ENCODE assay signal across 8 cellular contexts in the genomic region with DNA sequence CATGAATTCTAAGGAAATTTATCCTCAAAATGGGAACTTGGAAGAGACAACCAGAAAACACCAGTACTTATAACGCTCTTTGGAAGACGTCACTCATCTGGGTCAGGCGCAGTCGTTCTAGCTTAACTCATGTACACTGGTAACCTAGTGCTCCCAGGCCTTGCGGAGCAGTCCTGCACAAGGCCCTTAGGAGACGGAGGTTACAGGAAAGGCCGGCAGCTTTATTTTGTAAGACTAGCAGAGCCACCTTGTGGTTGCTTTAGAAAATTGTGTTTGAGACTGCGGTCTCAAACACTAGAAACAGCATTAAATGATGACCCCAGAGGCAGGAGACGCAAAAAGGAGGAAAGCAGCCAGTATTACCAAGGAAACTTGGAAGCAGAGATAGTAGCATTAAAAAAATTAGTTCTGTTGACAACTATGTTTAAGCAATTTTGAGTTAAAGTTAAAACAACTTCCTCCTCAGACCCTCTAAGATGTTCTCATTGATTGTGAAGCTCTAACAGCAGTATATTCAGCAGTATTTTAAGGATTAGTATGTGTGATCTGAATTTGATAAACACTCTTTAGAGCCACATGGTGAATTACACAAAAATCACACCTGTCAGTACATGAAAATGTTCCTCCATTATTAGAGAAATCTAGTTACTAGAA.
DNase-seq lines count a peak whose midpoint lies in the region; ATAC-seq and TF ChIP-seq lines count a peak whose summit lies in the region.

No MANE protein-coding gene starts in this region.

- H4K20me1 ChIP-seq in BLaER1 treated with 17β-estradiol and CSF1 and Interleukin-3, amounts not matched to agents 10 nM and 100 nM = no peaks in the 10 kb centered on the region

- H3K4me1 Mint-ChIP-seq in WTC11 = peaks cover 14% of the 10 kb centered on the region
- H3K4me1 Mint-ChIP-seq in CD8-positive, alpha-beta T cell (ENCODE audit: low read depth) = peaks cover 9% of the 10 kb centered on the region

- H3K9me3 Mint-ChIP-seq in WTC11 = peaks cover 9% of the 10 kb centered on the region
- H3K9me3 Mint-ChIP-seq in CD8-positive, alpha-beta T cell = peaks cover 2% of the 10 kb centered on the region

- peak overlapping the region in 7 of 11 experiments; percentile 6 to 37 (median 27); a peak in 7 of 22 replicates for H3K9ac ChIP-seq in BLaER1 treated with 17β-estradiol and CSF1 and Interleukin-3, amounts not matched to agents 10 nM and 100 nM

- peak overlapping the region in 9 of 11 experiments; percentile 9 to 64 (median 42); a peak in 10 of 22 replicates for H3K27ac ChIP-seq in BLaER1 treated with 17β-estradiol and CSF1 and Interleukin-3, amounts not matched to agents 10 nM and 100 nM
- no peak overlapping the region for H3K27ac ChIP-seq in cardiac muscle cell
- H3K27ac ChIP-seq in CD8-positive, alpha-beta T cell (ENCODE audit: low read depth, low read length) = no peak overlapping the region

- H3K27me3 Mint-ChIP-seq in WTC11 (ENCODE audit: low read depth) = no peaks in the 10 kb centered on the region
- peaks cover 29% of the 10 kb centered on the region for H3K27me3 Mint-ChIP-seq in CD8-positive, alpha-beta T cell (ENCODE audit: low read depth)

- no peaks in the 10 kb centered on the region for H3K36me3 ChIP-seq in BLaER1 treated with 17β-estradiol and CSF1 and Interleukin-3, amounts not matched to agents 10 nM and 100 nM
- H3K36me3 ChIP-seq in cardiac muscle cell = no peaks in the 10 kb centered on the region
- no peaks in the 10 kb centered on the region for H3K36me3 ChIP-seq in CD8-positive, alpha-beta T cell (ENCODE audit: insufficient read depth, low read length)

- no peaks in the 10 kb centered on the region; the same call in 1 of the 2 replicates for H3K36me3 Mint-ChIP-seq in WTC11
- H3K36me3 Mint-ChIP-seq in CD8-positive, alpha-beta T cell = no peaks in the 10 kb centered on the region

- peak; percentile 3 for DNase-seq in GM19240 (ENCODE audit: insufficient read length, low spot score)
- peak; percentile 76 for DNase-seq in NCI-H2227 (lab: John Stamatoyannopoulos, UW; ENCODE audit: unreplicated experiment)
- peak; percentile 62 for DNase-seq in WTC11 (ENCODE audit: low spot score)
- DNase-seq in cardiac muscle cell (ENCODE audit: low read depth in 1 of 2, low spot score in 1 of 2) = peak; percentile 87 to 88
- peak; percentile 71 for DNase-seq in retina
- DNase-seq in activated gamma-delta T cell treated with Interleukin-2 at 50 U/mL for 16 hours = no peak
- no peak for DNase-seq in CD8-positive, alpha-beta T cell

- peak overlapping the region; percentile 26 to 78 (median 68); a peak in 21 of 22 replicates for H3K4me2 ChIP-seq in BLaER1 treated with 17β-estradiol and CSF1 and Interleukin-3, amounts not matched to agents 10 nM and 100 nM

- no peaks in the 10 kb centered on the region for H3K27me3 ChIP-seq in BLaER1 treated with 17β-estradiol and CSF1 and Interleukin-3, amounts not matched to agents 10 nM and 100 nM
- H3K27me3 ChIP-seq in cardiac muscle cell = no peaks in the 10 kb centered on the region
- H3K27me3 ChIP-seq in CD8-positive, alpha-beta T cell (ENCODE audit: insufficient read depth, low read length) = peaks cover 4% of the 10 kb centered on the region

- intact Hi-C loops in CD8-positive, alpha-beta T cell (cut with DNase I, micrococcal nuclease) = no loop called here

- H3K27ac Mint-ChIP-seq in WTC11 = no peak overlapping the region
- H3K27ac Mint-ChIP-seq in CD8-positive, alpha-beta T cell = no peak overlapping the region

- H3K4me1 ChIP-seq in BLaER1 treated with 17β-estradiol and CSF1 and Interleukin-3, amounts not matched to agents 10 nM and 100 nM = peaks cover 24 to 48% (median 36%) of the 10 kb centered on the region in 10 experiments
- H3K4me1 ChIP-seq in cardiac muscle cell (ENCODE audit: low read depth) = no peaks in the 10 kb centered on the region
- H3K4me1 ChIP-seq in CD8-positive, alpha-beta T cell (ENCODE audit: insufficient read depth, low read length) = no peaks in the 10 kb centered on the region

- CTCF ChIA-PET in WTC11 (lab: Charles Lee) = interaction anchor here (0.5 to 3.1 kb wide), 33 partner anchors 10 to 324 kb away, joined by 3 to 29 read pairs (median 4); partner anchors contain the start of genes C2CD4A, C2CD4B and VPS13C
- CTCF ChIA-PET in CD8-positive, alpha-beta T cell (lab: Charles Lee) = no interaction called here

- peaks cover 0 to 14% (median 6%) of the 10 kb centered on the region in 11 experiments; a peak in 10 of 22 replicates for H3K9me3 ChIP-seq in BLaER1 treated with 17β-estradiol and CSF1 and Interleukin-3, amounts not matched to agents 10 nM and 100 nM (replicated peaks in 1 of 11)
- H3K9me3 ChIP-seq in cardiac muscle cell (ENCODE audit: low read depth) = no peaks in the 10 kb centered on the region
- no peaks in the 10 kb centered on the region for H3K9me3 ChIP-seq in CD8-positive, alpha-beta T cell (ENCODE audit: low read length)

- POLR2A ChIA-PET in WTC11 (lab: Charles Lee) = no interaction called here
- POLR2A ChIA-PET in CD8-positive, alpha-beta T cell (lab: Charles Lee) = no interaction called here

- no peak overlapping the region for H3K4me3 ChIP-seq in BLaER1 treated with 17β-estradiol and CSF1 and Interleukin-3, amounts not matched to agents 10 nM and 100 nM
- H3K4me3 ChIP-seq in cardiac muscle cell = no peak overlapping the region
- H3K4me3 ChIP-seq in CD8-positive, alpha-beta T cell (ENCODE audit: low read depth, low read length) = no peak overlapping the region

- ATAC-seq in WTC11 = peak; percentile 99
- no peak for ATAC-seq in CD8-positive, alpha-beta T cell

- no peak overlapping the region for H3K4me3 Mint-ChIP-seq in WTC11
- no peak overlapping the region for H3K4me3 Mint-ChIP-seq in CD8-positive, alpha-beta T cell

- TF ChIP-seq CTCF in WTC11 (IDR thresholded peaks at IDR 0.05) = peak; percentile 57
- peak; percentile 62 for TF ChIP-seq CTCF in cardiac muscle cell (IDR thresholded peaks at IDR 0.05; ENCODE audit: low read depth, low read length)
- no peak for TF ChIP-seq CTCF in CD8-positive, alpha-beta T cell (IDR thresholded peaks at IDR 0.05)

TF ChIP-seq in WTC11, 78 proteins besides CTCF, POLR2A, EP300 and RAD21 (continues in another document):
- TF ChIP-seq HMGA2 (CRISPR knock-in tag; IDR thresholded peaks at IDR 0.05) (no peak), MXD4 (CRISPR knock-in tag; IDR thresholded peaks at IDR 0.05; ENCODE audit: borderline replicate concordance) (no peak), ZNF219 (CRISPR knock-in tag; IDR thresholded peaks at IDR 0.05; ENCODE audit: borderline replicate concordance) (no peak), AR (CRISPR knock-in tag; IDR thresholded peaks at IDR 0.05) (no peak), PRRX2 (CRISPR knock-in tag; IDR thresholded peaks at IDR 0.05) (no peak), IRF2 (CRISPR knock-in tag; IDR thresholded peaks at IDR 0.05; ENCODE audit: borderline replicate concordance, low read depth) (no peak), OVOL2 (CRISPR knock-in tag; IDR thresholded peaks at IDR 0.05; ENCODE audit: borderline replicate concordance) (no peak), ZNF138 (CRISPR knock-in tag; conservative IDR thresholded peaks at IDR 0.05) (no peak)
- TF ChIP-seq, protein P1, sequence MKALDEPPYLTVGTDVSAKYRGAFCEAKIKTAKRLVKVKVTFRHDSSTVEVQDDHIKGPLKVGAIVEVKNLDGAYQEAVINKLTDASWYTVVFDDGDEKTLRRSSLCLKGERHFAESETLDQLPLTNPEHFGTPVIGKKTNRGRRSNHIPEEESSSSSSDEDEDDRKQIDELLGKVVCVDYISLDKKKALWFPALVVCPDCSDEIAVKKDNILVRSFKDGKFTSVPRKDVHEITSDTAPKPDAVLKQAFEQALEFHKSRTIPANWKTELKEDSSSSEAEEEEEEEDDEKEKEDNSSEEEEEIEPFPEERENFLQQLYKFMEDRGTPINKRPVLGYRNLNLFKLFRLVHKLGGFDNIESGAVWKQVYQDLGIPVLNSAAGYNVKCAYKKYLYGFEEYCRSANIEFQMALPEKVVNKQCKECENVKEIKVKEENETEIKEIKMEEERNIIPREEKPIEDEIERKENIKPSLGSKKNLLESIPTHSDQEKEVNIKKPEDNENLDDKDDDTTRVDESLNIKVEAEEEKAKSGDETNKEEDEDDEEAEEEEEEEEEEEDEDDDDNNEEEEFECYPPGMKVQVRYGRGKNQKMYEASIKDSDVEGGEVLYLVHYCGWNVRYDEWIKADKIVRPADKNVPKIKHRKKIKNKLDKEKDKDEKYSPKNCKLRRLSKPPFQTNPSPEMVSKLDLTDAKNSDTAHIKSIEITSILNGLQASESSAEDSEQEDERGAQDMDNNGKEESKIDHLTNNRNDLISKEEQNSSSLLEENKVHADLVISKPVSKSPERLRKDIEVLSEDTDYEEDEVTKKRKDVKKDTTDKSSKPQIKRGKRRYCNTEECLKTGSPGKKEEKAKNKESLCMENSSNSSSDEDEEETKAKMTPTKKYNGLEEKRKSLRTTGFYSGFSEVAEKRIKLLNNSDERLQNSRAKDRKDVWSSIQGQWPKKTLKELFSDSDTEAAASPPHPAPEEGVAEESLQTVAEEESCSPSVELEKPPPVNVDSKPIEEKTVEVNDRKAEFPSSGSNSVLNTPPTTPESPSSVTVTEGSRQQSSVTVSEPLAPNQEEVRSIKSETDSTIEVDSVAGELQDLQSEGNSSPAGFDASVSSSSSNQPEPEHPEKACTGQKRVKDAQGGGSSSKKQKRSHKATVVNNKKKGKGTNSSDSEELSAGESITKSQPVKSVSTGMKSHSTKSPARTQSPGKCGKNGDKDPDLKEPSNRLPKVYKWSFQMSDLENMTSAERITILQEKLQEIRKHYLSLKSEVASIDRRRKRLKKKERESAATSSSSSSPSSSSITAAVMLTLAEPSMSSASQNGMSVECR (CRISPR knock-in tag; IDR thresholded peaks at IDR 0.05; ENCODE audit: borderline replicate concordance) = no peak

Comparison
In these comparisons a context has a peak if more than half of its experiments do, and no peak if none do; other contexts are left out.
1. H3K27ac ChIP-seq: peak in BLaER1 treated with 17β-estradiol and CSF1 and Interleukin-3, amounts not matched to agents 10 nM and 100 nM (9 of 11); none in cardiac muscle cell (single experiment) and CD8-positive, alpha-beta T cell (single experiment).
2. DNase-seq: peak in GM19240 (single experiment), NCI-H2227 (single experiment), WTC11 (single experiment), cardiac muscle cell (2 of 2) and retina (single experiment); none in activated gamma-delta T cell treated with Interleukin-2 at 50 U/mL for 16 hours (single experiment) and CD8-positive, alpha-beta T cell (0 of 7).